ENCODE assay signal across 9 cellular contexts in the genomic region with DNA sequence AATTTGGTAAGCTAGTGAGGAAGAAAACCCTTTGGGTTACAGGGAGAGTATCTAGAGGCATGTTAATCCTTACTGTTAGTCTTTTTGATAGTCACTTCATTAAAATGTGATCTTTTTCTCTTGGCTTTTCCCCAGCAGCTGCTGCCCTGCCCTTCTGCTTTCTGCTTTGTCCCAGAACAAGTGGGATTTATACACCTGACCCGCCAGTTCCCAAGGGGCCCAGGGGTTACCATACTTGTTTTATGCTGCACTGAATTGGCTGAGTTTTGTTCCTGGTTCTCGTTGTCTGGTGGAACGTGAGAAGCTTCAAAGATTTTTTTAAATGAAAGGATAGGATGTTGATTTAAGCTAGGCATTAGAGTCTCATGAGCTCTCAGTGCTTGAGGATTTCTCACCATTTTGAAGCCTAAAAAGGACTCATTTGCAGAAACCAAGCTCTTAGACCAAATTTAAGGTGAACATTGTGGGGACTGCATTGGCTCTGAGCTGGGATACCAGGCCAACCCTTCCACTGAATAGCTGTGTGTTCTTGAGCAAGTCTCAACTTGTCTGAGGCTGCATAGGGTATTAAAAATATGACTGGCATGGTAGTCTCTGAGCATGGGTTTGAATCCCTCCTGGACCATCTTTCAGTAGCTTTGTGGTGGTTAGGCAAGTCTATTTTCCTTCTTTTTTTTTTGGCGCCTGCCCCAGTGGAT. TPM values are rescaled to one million over a fixed set of nuclear protein-coding genes. Genes with fewer than 3 reads are reported as not detected.
A peak's percentile ranks its signal among the peaks of the same experiment; 100 is the strongest.
DNase-seq lines count a peak whose midpoint lies in the region; ATAC-seq and TF ChIP-seq lines count a peak whose summit lies in the region.
"Had no signal": no experiment of that assay in that cellular context is flagged by ENCODE, and none has a peak within 500 bp of the region (broad histone marks: within the 10 kb centered on the region; RNA-seq: fewer than 3 reads in every experiment).

No MANE protein-coding gene starts in this region.

- H2AFZ ChIP-seq in Karpas-422 (ENCODE audit: low read length) (no peak overlapping the region), PC-9 (no peak overlapping the region)

- H3K27ac ChIP-seq in Karpas-422 (ENCODE audit: low read length) (peak overlapping the region; percentile 75), prostate gland (peak overlapping the region; percentile 5 to 39), PC-9 (no peak overlapping the region)

- no peak for TF ChIP-seq POLR2A in prostate gland (IDR thresholded peaks at IDR 0.05)

- CTCF ChIA-PET in PC-9 (lab: Charles Lee): interaction anchor here (0.6 kb wide), 1 partner anchor 268 kb away, joined by 6 read pairs; no protein-coding TSS in a partner anchor

- TF ChIP-seq CTCF in prostate gland (IDR thresholded peaks at IDR 0.05) (no peak), PC-9 (conservative IDR thresholded peaks at IDR 0.05) (no peak)

- intact Hi-C loops in prostate gland (cut with DNase I) (loop anchor here (10.0 kb wide), 1 partner anchor 56 kb away; no protein-coding TSS in a partner anchor), PC-9 (cut with micrococcal nuclease; ENCODE audit: unreplicated experiment) (loop anchor here (10.0 kb wide), 1 partner anchor 114 kb away; the partner anchor contains the start of gene SELENOM)

- H3F3A ChIP-seq in PC-9 (ENCODE audit: insufficient read depth, low read depth): no peaks in the 10 kb centered on the region

- H3K36me3 ChIP-seq in Karpas-422 (ENCODE audit: insufficient read depth, low read length): 0 out of 2 replicates have a peak, but pooled peaks cover 8% of the 10 kb centered on the region
- no peaks in the 10 kb centered on the region for H3K36me3 ChIP-seq in prostate gland
- no peaks in the 10 kb centered on the region for H3K36me3 ChIP-seq in PC-9 (ENCODE audit: low read depth)

- ATAC-seq in HG02642 (IDR thresholded peaks at IDR 0.05; ENCODE audit: poor library complexity, unreplicated experiment): no peak

- POLR2A ChIA-PET in PC-9 (lab: Charles Lee; ENCODE audit: unreplicated experiment): interaction anchor here (0.6 kb wide), 1 partner anchor 41 kb away, joined by 5 read pairs; no protein-coding TSS in a partner anchor

- H3K4me1 ChIP-seq in Karpas-422 (ENCODE audit: low read length): peaks cover 93% of the 10 kb centered on the region
- H3K4me1 ChIP-seq in prostate gland (replicated peaks): peaks cover 18% of the 10 kb centered on the region
- H3K4me1 ChIP-seq in PC-9 (replicated peaks; ENCODE audit: insufficient read depth): no peaks in the 10 kb centered on the region

- BruUV-seq in PC-9 (replicated peaks; lab: Mats Ljungman, UMichigan): no TSS peak

- H4K20me1 ChIP-seq in Karpas-422 (ENCODE audit: insufficient read depth, low read depth, low read length) (no peaks in the 10 kb centered on the region), PC-9 (ENCODE audit: insufficient read depth) (no peaks in the 10 kb centered on the region)

- H3K9ac ChIP-seq in Karpas-422 (ENCODE audit: low read length): peak overlapping the region; percentile 17; the same call in 1 of the 2 replicates

- H3K4me2 ChIP-seq in Karpas-422 (ENCODE audit: low read depth, low read length, poor library complexity, severe bottlenecking) (peak overlapping the region; percentile 54), PC-9 (no peak overlapping the region)

- DNase-seq in DMS79 treated with DMSO at 0.1 percent for 48 hours (lab: John Stamatoyannopoulos, UW) (peak; percentile 9), DMS79 (lab: John Stamatoyannopoulos, UW) (no peak), Karpas-422 (no peak), dermis blood vessel endothelial cell (peak; percentile 32), prostate gland (ENCODE audit: low spot score) (no peak), NCI-H748 (lab: John Stamatoyannopoulos, UW; ENCODE audit: unreplicated experiment) (no peak), PC-9 (no peak)
- DNase-seq: NCI-H226 had no signal

- H3K9me3 ChIP-seq in Karpas-422 (ENCODE audit: low read length) (no peaks in the 10 kb centered on the region), prostate gland (no peaks in the 10 kb centered on the region), PC-9 (ENCODE audit: insufficient read depth, low read depth) (no peaks in the 10 kb centered on the region)

- H3K4me3 ChIP-seq in Karpas-422 (ENCODE audit: low read length) (peak overlapping the region; percentile 12; the same call in 1 of the 2 replicates), prostate gland (no peak overlapping the region), PC-9 (no peak overlapping the region)

- WGBS in prostate gland: 50% methylated on average over 4 of the region's 4 CpGs

- H3K79me2 ChIP-seq in Karpas-422 (ENCODE audit: low read length) (peaks cover 94% of the 10 kb centered on the region), PC-9 (ENCODE audit: low read depth) (no peaks in the 10 kb centered on the region)

- H3K27me3 ChIP-seq in Karpas-422 (ENCODE audit: low read length) (no peaks in the 10 kb centered on the region), prostate gland (replicated peaks; ENCODE audit: insufficient read depth) (no peaks in the 10 kb centered on the region), PC-9 (ENCODE audit: insufficient read depth, low read depth) (no peaks in the 10 kb centered on the region)

- no peaks in the 10 kb centered on the region for H3K9me2 ChIP-seq in Karpas-422 (replicated peaks; ENCODE audit: insufficient read depth, low read length)
- no peaks in the 10 kb centered on the region for H3K9me2 ChIP-seq in PC-9 (ENCODE audit: insufficient read depth)

RNA-seq across cellular contexts. Expression of gene LIMK2, which starts 6.6 kb away (rescaled TPM):
- 35.0 and 35.3 TPM in 2 replicates for total RNA-seq in Karpas-422 (2014; rRNA removed; shearing (Covaris generic); ENCODE audit: low replicate concordance)
- total RNA-seq in dermis blood vessel endothelial cell: 94.0 and 103 TPM in 2 replicates
- 100 to 1,000 TPM in 1 of 2 donors, 10 to 100 TPM in 1; 92.1 to 128 TPM for total RNA-seq in prostate gland
- 32.8 and 42.5 TPM in 2 replicates for total RNA-seq in PC-9 (2021)

RNA-seq across cellular contexts. Expression of gene RNF185, which starts 58.7 kb away (rescaled TPM):
- total RNA-seq in Karpas-422 (2014; rRNA removed; shearing (Covaris generic); ENCODE audit: low replicate concordance): 41.1 and 44.8 TPM in 2 replicates
- total RNA-seq in dermis blood vessel endothelial cell (30.3 and 34.3 TPM in 2 replicates), prostate gland (10 to 100 TPM; 59.2 to 75.6 TPM), PC-9 (2021) (13.5 and 19.1 TPM in 2 replicates)

Comparison
In these comparisons a context has a peak if more than half of its experiments do, and no peak if none do; other contexts are left out.
1. DNase-seq: peak in DMS79 treated with DMSO at 0.1 percent for 48 hours (single experiment) and dermis blood vessel endothelial cell (single experiment); none in DMS79 (single experiment), Karpas-422 (single experiment), prostate gland (single experiment), NCI-H748 (single experiment) and PC-9 (0 of 2).